16 cellular contexts compared by ENCODE assay signal in the genomic region with DNA sequence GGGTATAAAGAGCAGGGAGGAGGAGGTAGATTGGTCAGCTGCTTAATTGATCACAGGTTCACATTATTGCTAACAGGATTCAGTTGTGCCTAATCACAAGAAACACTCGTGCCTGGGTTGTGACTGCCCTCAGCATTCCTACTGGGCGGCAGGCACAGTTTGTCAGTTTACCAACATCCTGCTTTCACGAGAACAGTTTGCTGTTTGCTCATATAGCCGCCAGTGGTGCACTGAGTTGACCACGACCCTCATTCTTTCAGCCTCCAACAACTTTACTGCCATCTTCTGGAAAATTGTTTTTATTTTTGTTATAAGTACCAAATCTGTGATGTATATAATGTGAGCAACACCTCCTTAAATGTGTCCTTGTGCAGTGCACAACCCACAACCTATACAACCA. TPM values are rescaled to one million over a fixed set of nuclear protein-coding genes. Genes with fewer than 3 reads are reported as not detected.
A peak's percentile ranks its signal among the peaks of the same experiment; 100 is the strongest.
DNase-seq lines count a peak whose midpoint lies in the region; ATAC-seq and TF ChIP-seq lines count a peak whose summit lies in the region.
"Had no signal": no experiment of that assay in that cellular context is flagged by ENCODE, and none has a peak within 500 bp of the region (broad histone marks: within the 10 kb centered on the region; RNA-seq: fewer than 3 reads in every experiment).

No MANE protein-coding gene starts in this region.

- intact Hi-C loops in PC-3 (cut with micrococcal nuclease) = loop anchor here (1.0 to 2.0 kb wide), 2 partner anchors 56 to 368 kb away; no protein-coding TSS in a partner anchor
- intact Hi-C loops in CD4-positive, alpha-beta memory T cell (cut with micrococcal nuclease) = no loop called here

- no peak overlapping the region for H3K4ac ChIP-seq in trophoblast cell (ENCODE audit: low read depth, low read length)

- H3K4me3 ChIP-seq in PC-3 (ENCODE audit: low read length) (no peak overlapping the region), trophoblast cell (ENCODE audit: low read depth, low read length) (no peak overlapping the region)
- no peak overlapping the region for H3K4me3 ChIP-seq in CD4-positive, alpha-beta memory T cell (ENCODE audit: low read length in 2 of 2)
- H3K4me3 ChIP-seq: adrenal gland had no signal

- H3K79me1 ChIP-seq in trophoblast cell (ENCODE audit: low read length) = no peaks in the 10 kb centered on the region

- H2BK5ac ChIP-seq in trophoblast cell (ENCODE audit: low read depth, low read length, poor library complexity) = no peak overlapping the region

- H3K27me3 Mint-ChIP-seq in nephron (ENCODE audit: low read depth) = no peaks in the 10 kb centered on the region
- H3K27me3 Mint-ChIP-seq in CD4-positive, alpha-beta memory T cell = no peaks in the 10 kb centered on the region
- H3K27me3 Mint-ChIP-seq in activated T-cell treated with anti-CD3 and anti-CD28 coated beads, Interleukin-2, amount 50 U/mL, for 4 hours (ENCODE audit: low read depth) = no peaks in the 10 kb centered on the region
- H3K27me3 Mint-ChIP-seq: activated CD8-positive, alpha-beta memory T cell treated with anti-CD3 and anti-CD28 coated beads, Interleukin-2, amount 10 ng/mL, durations not matched to agents 7 days and 5 days had no signal

- H3K36me3 ChIP-seq in PC-3 (ENCODE audit: low read depth, low read length) (no peaks in the 10 kb centered on the region), trophoblast cell (ENCODE audit: control insufficient read depth in 1 of 2, insufficient read depth in 2 of 2, low read length in 2 of 2) (no peaks in the 10 kb centered on the region)
- no peaks in the 10 kb centered on the region for H3K36me3 ChIP-seq in CD4-positive, alpha-beta memory T cell (ENCODE audit: insufficient read depth, low read length)
- H3K36me3 ChIP-seq: adrenal gland had no signal

- no peak overlapping the region for H4K8ac ChIP-seq in trophoblast cell (ENCODE audit: low read depth, low read length)

- H3K9me3 Mint-ChIP-seq in nephron = no peaks in the 10 kb centered on the region
- no peaks in the 10 kb centered on the region for H3K9me3 Mint-ChIP-seq in CD4-positive, alpha-beta memory T cell
- H3K9me3 Mint-ChIP-seq in activated T-cell treated with anti-CD3 and anti-CD28 coated beads, Interleukin-2, amount 50 U/mL, for 4 hours = no peaks in the 10 kb centered on the region

- H3K14ac ChIP-seq in trophoblast cell (ENCODE audit: low read length) = no peak overlapping the region

- no peaks in the 10 kb centered on the region for H3K9me2 ChIP-seq in PC-3 (replicated peaks; ENCODE audit: low read length)

- H3K79me2 ChIP-seq in PC-3 (ENCODE audit: low read length) (no peaks in the 10 kb centered on the region), trophoblast cell (ENCODE audit: control insufficient read depth, insufficient read depth, low read length, poor library complexity) (no peaks in the 10 kb centered on the region)

- H3K9me3 ChIP-seq in PC-3 (ENCODE audit: low read length) (no peaks in the 10 kb centered on the region), trophoblast cell (ENCODE audit: insufficient read depth, low read depth, low read length) (no peaks in the 10 kb centered on the region)
- H3K9me3 ChIP-seq in CD4-positive, alpha-beta memory T cell (ENCODE audit: control insufficient read depth in 1 of 2, low read length in 2 of 2) = no peaks in the 10 kb centered on the region
- H3K9me3 ChIP-seq: adrenal gland had no signal

- TF ChIP-seq CTCF in PC-3 (conservative IDR thresholded peaks at IDR 0.05; ENCODE audit: low read depth, low read length) = 0 out of 2 replicates have a peak, but pooled peaks have one; percentile 26
- no peak for TF ChIP-seq CTCF in nephron (IDR thresholded peaks at IDR 0.05; ENCODE audit: unreplicated experiment in 3 of 3)

- DNase-seq in HCEC 1CT = peak; percentile 28
- peak; percentile 19 for DNase-seq in PC-3
- DNase-seq in dermis blood vessel endothelial cell = peak; percentile 8
- no peak for DNase-seq in CD4-positive, alpha-beta memory T cell
- DNase-seq in activated T-cell treated with anti-CD3 and anti-CD28 coated beads, Interleukin-2, amount 50 U/mL, for 4 hours = no peak
- DNase-seq in trophoblast cell = no peak
- DNase-seq: activated CD4-positive, alpha-beta T cell treated with anti-CD3 and anti-CD28 coated beads for 4 hours; activated CD8-positive, alpha-beta memory T cell treated with anti-CD3 and anti-CD28 coated beads, Interleukin-2, amount 10 ng/mL, durations not matched to agents 7 days and 5 days; adrenal gland; effector memory CD4-positive, alpha-beta T cell; left cardiac atrium; NCI-H1092; NCI-H524 treated with DMSO at 0.1 percent for 48 hours; stimulated activated CD4-positive, alpha-beta T cell treated with anti-CD3 and anti-CD28 coated beads, Interleukin-12 subunit alpha, Interleukin-12 subunit beta, amount 100 ng/mL, for 4 hours had no signal

- H3K27ac ChIP-seq in PC-3 (ENCODE audit: low read length) (no peak overlapping the region), trophoblast cell (ENCODE audit: low read depth, low read length) (no peak overlapping the region)
- H3K27ac ChIP-seq in CD4-positive, alpha-beta memory T cell (ENCODE audit: low read depth, low read length) = no peak overlapping the region
- H3K27ac ChIP-seq: adrenal gland had no signal

- peak; percentile 43 for ATAC-seq in PC-3
- ATAC-seq in GM21367 (IDR thresholded peaks at IDR 0.05; ENCODE audit: unreplicated experiment) = no peak
- no peak for ATAC-seq in activated T-cell treated with anti-CD3 and anti-CD28 coated beads, Interleukin-2, amount 50 U/mL, for 4 hours
- ATAC-seq: activated CD8-positive, alpha-beta memory T cell treated with anti-CD3 and anti-CD28 coated beads, Interleukin-2, amount 10 ng/mL, durations not matched to agents 7 days and 5 days; left cardiac atrium had no signal

- WGBS in trophoblast cell (ENCODE audit: extremely low coverage, insufficient coverage, insufficient read length) = no CpG with 5 or more reads among the region's 5 CpGs

- H3K9ac ChIP-seq in PC-3 (ENCODE audit: low read length) = no peak overlapping the region
- no peak overlapping the region for H3K9ac ChIP-seq in trophoblast cell (ENCODE audit: low read length)

- no peaks in the 10 kb centered on the region for H3K36me3 Mint-ChIP-seq in nephron (ENCODE audit: low read depth)
- H3K36me3 Mint-ChIP-seq in CD4-positive, alpha-beta memory T cell = no peaks in the 10 kb centered on the region
- H3K36me3 Mint-ChIP-seq in activated T-cell treated with anti-CD3 and anti-CD28 coated beads, Interleukin-2, amount 50 U/mL, for 4 hours (ENCODE audit: insufficient read depth) = no peaks in the 10 kb centered on the region
- H3K36me3 Mint-ChIP-seq: activated CD8-positive, alpha-beta memory T cell treated with anti-CD3 and anti-CD28 coated beads, Interleukin-2, amount 10 ng/mL, durations not matched to agents 7 days and 5 days had no signal

- no peak overlapping the region for H3K4me3 Mint-ChIP-seq in nephron
- H3K4me3 Mint-ChIP-seq in CD4-positive, alpha-beta memory T cell = no peak overlapping the region
- H3K4me3 Mint-ChIP-seq in activated T-cell treated with anti-CD3 and anti-CD28 coated beads, Interleukin-2, amount 50 U/mL, for 4 hours = no peak overlapping the region
- H3K4me3 Mint-ChIP-seq: activated CD8-positive, alpha-beta memory T cell treated with anti-CD3 and anti-CD28 coated beads, Interleukin-2, amount 10 ng/mL, durations not matched to agents 7 days and 5 days had no signal

- no peak overlapping the region for H3K18ac ChIP-seq in trophoblast cell (ENCODE audit: low read length)

- no peak overlapping the region for H3K23ac ChIP-seq in trophoblast cell (ENCODE audit: low read length)

- no peak overlapping the region for H2AK5ac ChIP-seq in trophoblast cell (ENCODE audit: low read length)

- no peaks in the 10 kb centered on the region for H3F3A ChIP-seq in PC-3 (ENCODE audit: low read length, unreplicated experiment)

- H2BK120ac ChIP-seq in trophoblast cell (ENCODE audit: insufficient read depth, low read length, poor library complexity) = no peak overlapping the region

- CTCF ChIA-PET in PC-3 (lab: Charles Lee) = no interaction called here
- CTCF ChIA-PET in CD4-positive, alpha-beta memory T cell (lab: Charles Lee; ENCODE audit: partially characterized antibody) = no interaction called here

- no peaks in the 10 kb centered on the region for H3K4me1 ChIP-seq in PC-3 (ENCODE audit: insufficient read depth, low read length)
- H3K4me1 ChIP-seq in CD4-positive, alpha-beta memory T cell (ENCODE audit: insufficient read depth, low read length) = peaks cover 9% of the 10 kb centered on the region
- H3K4me1 ChIP-seq in trophoblast cell (ENCODE audit: control insufficient read depth in 1 of 2, insufficient read depth in 2 of 2, low read length in 2 of 2) = peaks cover 0 to 2% of the 10 kb centered on the region in 2 experiments
- H3K4me1 ChIP-seq: adrenal gland had no signal

- BruUV-seq in PC-3 (replicated peaks; lab: Mats Ljungman, UMichigan) = no TSS peak

- no peak overlapping the region for H4K12ac ChIP-seq in trophoblast cell (ENCODE audit: low read depth, low read length)

- H2AFZ ChIP-seq in PC-3 (ENCODE audit: low read length) (no peak overlapping the region), trophoblast cell (ENCODE audit: insufficient read depth, low read length, poor library complexity) (no peak overlapping the region)

- H3K4me1 Mint-ChIP-seq in nephron = peaks cover 15% of the 10 kb centered on the region
- H3K4me1 Mint-ChIP-seq in CD4-positive, alpha-beta memory T cell = peaks cover 8 to 19% (median 10%) of the 10 kb centered on the region in 4 donors
- H3K4me1 Mint-ChIP-seq in activated T-cell treated with anti-CD3 and anti-CD28 coated beads, Interleukin-2, amount 50 U/mL, for 4 hours (ENCODE audit: low read depth) = peaks cover 11% of the 10 kb centered on the region

- POLR2A ChIA-PET in PC-3 (lab: Charles Lee; ENCODE audit: unreplicated experiment) = no interaction called here
- POLR2A ChIA-PET in CD4-positive, alpha-beta memory T cell (lab: Charles Lee; ENCODE audit: partially characterized antibody) = no interaction called here

- no peaks in the 10 kb centered on the region for H4K20me1 ChIP-seq in PC-3 (ENCODE audit: low read length)

- H2BK12ac ChIP-seq in trophoblast cell (ENCODE audit: low read length) = no peak overlapping the region

- H3K4me2 ChIP-seq in PC-3 (ENCODE audit: low read length) (no peak overlapping the region), trophoblast cell (ENCODE audit: low read length) (no peak overlapping the region)

- H4K91ac ChIP-seq in trophoblast cell (ENCODE audit: low read depth, low read length) = no peak overlapping the region

- H3K27ac Mint-ChIP-seq in nephron = peak overlapping the region in 2 of 3 experiments; percentile 33 to 37
- peak overlapping the region in 1 of 7 donors; percentile 12 for H3K27ac Mint-ChIP-seq in CD4-positive, alpha-beta memory T cell
- H3K27ac Mint-ChIP-seq: activated CD8-positive, alpha-beta memory T cell treated with anti-CD3 and anti-CD28 coated beads, Interleukin-2, amount 10 ng/mL, durations not matched to agents 7 days and 5 days had no signal

- no peaks in the 10 kb centered on the region for H3K27me3 ChIP-seq in PC-3 (ENCODE audit: low read length)
- H3K27me3 ChIP-seq in CD4-positive, alpha-beta memory T cell (ENCODE audit: insufficient read depth, low read length) = no peaks in the 10 kb centered on the region
- H3K27me3 ChIP-seq in trophoblast cell (ENCODE audit: insufficient read depth, low read length) = no peaks in the 10 kb centered on the region
- H3K27me3 ChIP-seq: adrenal gland had no signal

RNA-seq across cellular contexts. Expression of a gene that starts 16.2 kb away (rescaled TPM):
- total RNA-seq in PC-3 (2014; rRNA removed) = 11.9 and 12.6 TPM in 2 replicates
- total RNA-seq in dermis blood vessel endothelial cell = 10.7 and 11.2 TPM in 2 replicates
- 1 to 10 TPM; 8.3 to 9.8 TPM for total RNA-seq in CD4-positive, alpha-beta memory T cell
- polyA plus RNA-seq in CD4-positive, alpha-beta memory T cell = 1 to 10 TPM; 5.0 to 7.8 TPM
- total RNA-seq in activated T-cell treated with anti-CD3 and anti-CD28 coated beads, Interleukin-2, amount 50 U/mL, for 4 hours = 1 to 10 TPM; 2.8 to 3.2 (median 2.8) TPM
- polyA plus RNA-seq in trophoblast cell (2013) = 6.2 and 6.5 TPM in 2 replicates

RNA-seq across cellular contexts. Expression of a gene that starts 25.1 kb away (rescaled TPM):
- total RNA-seq in PC-3 (2014; rRNA removed) (13.6 and 20.8 TPM in 2 replicates), dermis blood vessel endothelial cell (26.9 and 48.5 TPM in 2 replicates)
- total RNA-seq in CD4-positive, alpha-beta memory T cell = 10 to 100 TPM; 18.1 to 22.1 TPM
- 10 to 100 TPM; 40.1 to 59.1 TPM for polyA plus RNA-seq in CD4-positive, alpha-beta memory T cell
- 1 to 10 TPM; 2.8 to 5.3 (median 3.7) TPM for total RNA-seq in activated T-cell treated with anti-CD3 and anti-CD28 coated beads, Interleukin-2, amount 50 U/mL, for 4 hours
- 5.5 and 6.0 TPM in 2 replicates for polyA plus RNA-seq in trophoblast cell (2013)

Comparison
In these comparisons a context has a peak if more than half of its experiments do, and no peak if none do; other contexts are left out.
1. DNase-seq: peak in HCEC 1CT (single experiment), PC-3 (single experiment) and dermis blood vessel endothelial cell (single experiment); none in CD4-positive, alpha-beta memory T cell (0 of 5), activated T-cell treated with anti-CD3 and anti-CD28 coated beads, Interleukin-2, amount 50 U/mL, for 4 hours (single experiment) and trophoblast cell (0 of 2).